In genomic region chr1:43580039-43580438, GRCh38 we compare ENCODE assay signal across 1 cellular context.
TF ChIP-seq lines count a peak whose summit lies in the region.

No MANE protein-coding gene starts in this region.

TF ChIP-seq in HCT116, 20 proteins besides CTCF, POLR2A, EP300 and RAD21 (continued from another document):
- TF ChIP-seq, protein P1, sequence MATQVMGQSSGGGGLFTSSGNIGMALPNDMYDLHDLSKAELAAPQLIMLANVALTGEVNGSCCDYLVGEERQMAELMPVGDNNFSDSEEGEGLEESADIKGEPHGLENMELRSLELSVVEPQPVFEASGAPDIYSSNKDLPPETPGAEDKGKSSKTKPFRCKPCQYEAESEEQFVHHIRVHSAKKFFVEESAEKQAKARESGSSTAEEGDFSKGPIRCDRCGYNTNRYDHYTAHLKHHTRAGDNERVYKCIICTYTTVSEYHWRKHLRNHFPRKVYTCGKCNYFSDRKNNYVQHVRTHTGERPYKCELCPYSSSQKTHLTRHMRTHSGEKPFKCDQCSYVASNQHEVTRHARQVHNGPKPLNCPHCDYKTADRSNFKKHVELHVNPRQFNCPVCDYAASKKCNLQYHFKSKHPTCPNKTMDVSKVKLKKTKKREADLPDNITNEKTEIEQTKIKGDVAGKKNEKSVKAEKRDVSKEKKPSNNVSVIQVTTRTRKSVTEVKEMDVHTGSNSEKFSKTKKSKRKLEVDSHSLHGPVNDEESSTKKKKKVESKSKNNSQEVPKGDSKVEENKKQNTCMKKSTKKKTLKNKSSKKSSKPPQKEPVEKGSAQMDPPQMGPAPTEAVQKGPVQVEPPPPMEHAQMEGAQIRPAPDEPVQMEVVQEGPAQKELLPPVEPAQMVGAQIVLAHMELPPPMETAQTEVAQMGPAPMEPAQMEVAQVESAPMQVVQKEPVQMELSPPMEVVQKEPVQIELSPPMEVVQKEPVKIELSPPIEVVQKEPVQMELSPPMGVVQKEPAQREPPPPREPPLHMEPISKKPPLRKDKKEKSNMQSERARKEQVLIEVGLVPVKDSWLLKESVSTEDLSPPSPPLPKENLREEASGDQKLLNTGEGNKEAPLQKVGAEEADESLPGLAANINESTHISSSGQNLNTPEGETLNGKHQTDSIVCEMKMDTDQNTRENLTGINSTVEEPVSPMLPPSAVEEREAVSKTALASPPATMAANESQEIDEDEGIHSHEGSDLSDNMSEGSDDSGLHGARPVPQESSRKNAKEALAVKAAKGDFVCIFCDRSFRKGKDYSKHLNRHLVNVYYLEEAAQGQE (IDR thresholded peaks at IDR 0.05; ENCODE audit: low read depth): no peak
- TF ChIP-seq SIN3A (IDR thresholded peaks at IDR 0.05; ENCODE audit: low read depth): no peak
- TF ChIP-seq, protein P2, sequence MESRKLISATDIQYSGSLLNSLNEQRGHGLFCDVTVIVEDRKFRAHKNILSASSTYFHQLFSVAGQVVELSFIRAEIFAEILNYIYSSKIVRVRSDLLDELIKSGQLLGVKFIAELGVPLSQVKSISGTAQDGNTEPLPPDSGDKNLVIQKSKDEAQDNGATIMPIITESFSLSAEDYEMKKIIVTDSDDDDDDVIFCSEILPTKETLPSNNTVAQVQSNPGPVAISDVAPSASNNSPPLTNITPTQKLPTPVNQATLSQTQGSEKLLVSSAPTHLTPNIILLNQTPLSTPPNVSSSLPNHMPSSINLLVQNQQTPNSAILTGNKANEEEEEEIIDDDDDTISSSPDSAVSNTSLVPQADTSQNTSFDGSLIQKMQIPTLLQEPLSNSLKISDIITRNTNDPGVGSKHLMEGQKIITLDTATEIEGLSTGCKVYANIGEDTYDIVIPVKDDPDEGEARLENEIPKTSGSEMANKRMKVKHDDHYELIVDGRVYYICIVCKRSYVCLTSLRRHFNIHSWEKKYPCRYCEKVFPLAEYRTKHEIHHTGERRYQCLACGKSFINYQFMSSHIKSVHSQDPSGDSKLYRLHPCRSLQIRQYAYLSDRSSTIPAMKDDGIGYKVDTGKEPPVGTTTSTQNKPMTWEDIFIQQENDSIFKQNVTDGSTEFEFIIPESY (IDR thresholded peaks at IDR 0.05; ENCODE audit: extremely low read depth, insufficient replicate concordance, low read length): no peak
- no peak for TF ChIP-seq CBX3 (IDR thresholded peaks at IDR 0.05; ENCODE audit: low read depth)
- no peak for TF ChIP-seq EZH2 (IDR thresholded peaks at IDR 0.05)
- TF ChIP-seq, protein P3, sequence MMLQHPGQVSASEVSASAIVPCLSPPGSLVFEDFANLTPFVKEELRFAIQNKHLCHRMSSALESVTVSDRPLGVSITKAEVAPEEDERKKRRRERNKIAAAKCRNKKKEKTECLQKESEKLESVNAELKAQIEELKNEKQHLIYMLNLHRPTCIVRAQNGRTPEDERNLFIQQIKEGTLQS (IDR thresholded peaks at IDR 0.05): no peak
- no peak for TF ChIP-seq EGR1 (IDR thresholded peaks at IDR 0.05; ENCODE audit: low read depth)
- TF ChIP-seq JUND (IDR thresholded peaks at IDR 0.05): no peak
